8 cellular contexts compared by ENCODE assay signal in the genomic region with DNA sequence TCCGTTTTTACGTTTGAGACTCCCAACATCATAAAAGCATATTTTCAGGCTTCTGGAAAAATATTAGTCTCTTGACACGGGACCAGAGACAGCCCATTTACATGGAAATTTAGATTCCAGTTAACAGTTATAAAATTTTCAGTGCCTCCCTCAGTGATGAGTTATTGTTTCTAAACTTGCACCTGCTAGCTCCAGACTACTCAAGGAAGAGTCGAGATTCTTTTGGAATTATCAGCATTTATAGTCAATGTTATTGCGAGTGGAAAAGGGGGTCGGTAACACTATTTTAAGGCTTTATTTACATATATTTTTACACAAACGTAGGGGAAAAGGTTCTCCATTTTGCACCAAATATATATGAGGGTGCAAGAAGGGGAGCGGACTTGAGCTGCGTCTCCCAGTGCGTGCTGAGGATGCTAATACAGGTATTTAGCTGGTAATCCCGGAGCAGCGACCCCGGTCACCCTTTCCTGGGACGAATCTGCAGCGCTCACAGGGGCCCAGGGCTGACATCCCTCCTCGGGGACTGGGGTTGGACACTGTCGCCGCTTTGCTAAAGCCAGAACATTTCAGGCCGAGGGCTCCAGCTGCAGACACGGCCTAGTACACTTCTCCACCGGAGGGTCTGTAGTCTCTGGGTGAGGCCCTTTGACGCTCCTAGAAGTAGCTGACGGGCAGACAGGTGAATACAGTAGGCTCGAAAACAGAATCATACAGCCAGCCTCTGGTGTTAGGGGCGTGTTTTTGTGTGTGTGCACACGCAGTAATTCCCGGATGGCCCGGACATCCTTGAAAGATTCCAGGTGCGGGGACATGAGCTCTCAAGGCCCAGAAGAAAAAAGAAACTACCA. TPM values are rescaled to one million over a fixed set of nuclear protein-coding genes. Genes with fewer than 3 reads are reported as not detected.
DNase-seq lines count a peak whose midpoint lies in the region; ATAC-seq and TF ChIP-seq lines count a peak whose summit lies in the region.

No MANE protein-coding gene starts in this region.

- peaks cover 40% of the 10 kb centered on the region for H3K79me2 ChIP-seq in fibroblast of lung (ENCODE audit: control insufficient read depth, insufficient read depth, low read length)

- H3K27ac ChIP-seq in fibroblast of lung (ENCODE audit: insufficient read depth, low read length) = peak overlapping the region; percentile 11
- peak overlapping the region; percentile 96 for H3K27ac ChIP-seq in rectal smooth muscle tissue (ENCODE audit: low read depth, low read length)

- no peak for ATAC-seq in T-cell (replicated peaks in 1 of 4)
- ATAC-seq in GM19328 (IDR thresholded peaks at IDR 0.05; ENCODE audit: unreplicated experiment) = no peak
- ATAC-seq in GM18861 (IDR thresholded peaks at IDR 0.05; ENCODE audit: unreplicated experiment) = no peak

- CTCF ChIA-PET in T-cell (lab: Charles Lee) = interaction anchor here in 1 of 2 donors (2.1 kb wide), 1 partner anchor 8 kb away, joined by 10 read pairs; no protein-coding TSS in a partner anchor

- peak overlapping the region; percentile 85 for H3K4me2 ChIP-seq in fibroblast of lung (ENCODE audit: extremely low read depth, insufficient read depth, low read length)

- peaks cover 26% of the 10 kb centered on the region for H3K36me3 Mint-ChIP-seq in T-cell

- H2AFZ ChIP-seq in fibroblast of lung (ENCODE audit: low read length) = no peak overlapping the region

- no peak overlapping the region for H3K9ac ChIP-seq in fibroblast of lung (ENCODE audit: insufficient read depth, low read length)
- no peak overlapping the region for H3K9ac ChIP-seq in rectal smooth muscle tissue (ENCODE audit: low read length)

- H3K9me3 Mint-ChIP-seq in T-cell = no peaks in the 10 kb centered on the region

- H3K4me3 ChIP-seq in GM08714 (ENCODE audit: low read length) = peak overlapping the region; percentile 70
- H3K4me3 ChIP-seq in fibroblast of lung (replicated peaks in 1 of 4; ENCODE audit: control extremely low read depth in 1 of 4, insufficient read depth in 1 of 4, low read depth in 3 of 4, low read length in 4 of 4) = peak overlapping the region; percentile 44 to 68 (median 52)
- peak overlapping the region; percentile 58 for H3K4me3 ChIP-seq in rectal smooth muscle tissue (ENCODE audit: low read length)

- no peak for TF ChIP-seq CTCF in fibroblast of lung (conservative IDR thresholded peaks at IDR 0.05 in 1 of 2, IDR thresholded peaks at IDR 0.05 in 1 of 2; ENCODE audit: low read depth in 1 of 2, low read length in 2 of 2)

- peak overlapping the region; percentile 97 to 99 for H3K27ac Mint-ChIP-seq in T-cell

- peaks cover 6% of the 10 kb centered on the region for H3K4me1 ChIP-seq in fibroblast of lung (ENCODE audit: control insufficient read depth, extremely low read depth, insufficient read depth, low read length)
- peaks cover 12% of the 10 kb centered on the region for H3K4me1 ChIP-seq in rectal smooth muscle tissue (ENCODE audit: control insufficient read depth, insufficient read depth, low read length)

- no peaks in the 10 kb centered on the region for H3K9me3 ChIP-seq in fibroblast of lung (ENCODE audit: control insufficient read depth, insufficient read depth, low read depth, low read length)

- H3K27me3 ChIP-seq in fibroblast of lung (ENCODE audit: control insufficient read depth, insufficient read depth, low read length) (no peaks in the 10 kb centered on the region), rectal smooth muscle tissue (ENCODE audit: control insufficient read depth, insufficient read depth, low read length) (no peaks in the 10 kb centered on the region)

- H3K4me1 Mint-ChIP-seq in T-cell = peaks cover 51 to 56% (median 56%) of the 10 kb centered on the region in 3 donors

- no peak for DNase-seq in T-cell
- no peak for DNase-seq in fibroblast of lung (ENCODE audit: low read depth in 2 of 2)
- no peak for DNase-seq in NCI-H1417 treated with DMSO at 0.1 percent for 48 hours (lab: John Stamatoyannopoulos, UW)
- DNase-seq in NCI-H1092 treated with DMSO at 0.1 percent for 48 hours (lab: John Stamatoyannopoulos, UW) = no peak

- no peaks in the 10 kb centered on the region for H4K20me1 ChIP-seq in fibroblast of lung (ENCODE audit: control insufficient read depth, extremely low read depth, insufficient read depth, low read length)

- no peaks in the 10 kb centered on the region for H3K27me3 Mint-ChIP-seq in T-cell

- H3K36me3 ChIP-seq in fibroblast of lung (ENCODE audit: control insufficient read depth, insufficient read depth, low read length) (peaks cover 14% of the 10 kb centered on the region), rectal smooth muscle tissue (ENCODE audit: control insufficient read depth, insufficient read depth, low read length) (peaks cover 19% of the 10 kb centered on the region)

- peak overlapping the region; percentile 91 to 98 (median 95) for H3K4me3 Mint-ChIP-seq in T-cell

- POLR2A ChIA-PET in T-cell (lab: Charles Lee) = interaction anchor here (0.6 to 4.5 kb wide), 9 partner anchors 8 to 108 kb away, joined by 3 to 37 read pairs (median 4); a partner anchor contains a TSS

RNA-seq across cellular contexts. Expression of a gene that starts 0.7 kb away (rescaled TPM):
- total RNA-seq in T-cell = 10 to 100 TPM; 38.7 to 61.4 (median 45.6) TPM
- total RNA-seq in fibroblast of lung = 21.8 and 26.6 TPM in 2 replicates
- 11.0 and 11.4 TPM in 2 replicates for polyA plus RNA-seq in fibroblast of lung
- polyA plus RNA-seq in fibroblast of lung (2012) = 7.7 and 8.0 TPM in 2 replicates
- polyA minus RNA-seq in fibroblast of lung (ENCODE audit: low replicate concordance) = 3.6 and 3.7 TPM in 2 replicates

RNA-seq across cellular contexts. Expression of a gene that starts 8.9 kb away (rescaled TPM):
- total RNA-seq in T-cell (1,000 to 10,000 TPM; 1,381 to 1,498 (median 1,473) TPM), fibroblast of lung (1,821 and 4,072 TPM in 2 replicates)
- polyA plus RNA-seq in fibroblast of lung = 768 and 864 TPM in 2 replicates
- polyA plus RNA-seq in fibroblast of lung (2012) = 1,556 and 1,578 TPM in 2 replicates
- 119 and 303 TPM in 2 replicates for polyA minus RNA-seq in fibroblast of lung (ENCODE audit: low replicate concordance)

RNA-seq across cellular contexts. Expression of a gene that starts 46.8 kb away (rescaled TPM):
- total RNA-seq in T-cell (10 to 100 TPM in 4 of 5 donors, 1 to 10 TPM in 1; 9.9 to 13.9 (median 12.7) TPM), fibroblast of lung (10.1 and 10.8 TPM in 2 replicates)
- polyA plus RNA-seq in fibroblast of lung = 2.0 and 2.7 TPM in 2 replicates
- polyA plus RNA-seq in fibroblast of lung (2012) = 2.6 and 3.8 TPM in 2 replicates
- polyA minus RNA-seq in fibroblast of lung (ENCODE audit: low replicate concordance) = 4.7 and 7.2 TPM in 2 replicates
